19 cellular contexts compared by ENCODE assay signal in the genomic region with DNA sequence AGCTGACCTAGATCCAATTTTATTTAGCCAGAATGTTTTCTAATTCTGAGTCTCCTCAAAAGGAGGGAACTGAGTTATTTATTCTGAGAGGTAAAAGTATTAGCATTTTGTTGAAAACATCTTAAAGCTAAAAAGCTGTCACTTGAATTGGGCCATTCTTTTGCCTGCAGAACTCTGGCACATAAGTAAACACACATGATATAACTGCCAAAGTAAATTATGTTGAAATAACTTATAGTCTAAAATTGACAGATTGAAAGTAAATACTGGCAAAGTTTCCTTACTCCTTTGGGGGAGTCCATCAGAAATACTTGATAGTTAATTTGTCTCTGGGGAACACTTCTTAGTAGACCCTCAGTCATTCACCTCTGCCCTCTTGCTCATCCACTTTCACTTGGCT. TPM values are rescaled to one million over a fixed set of nuclear protein-coding genes. Genes with fewer than 3 reads are reported as not detected.
DNase-seq lines count a peak whose midpoint lies in the region; ATAC-seq, FAIRE-seq and TF ChIP-seq lines count a peak whose summit lies in the region.
"Had no signal": no experiment of that assay in that cellular context is flagged by ENCODE, and none has a peak within 500 bp of the region (broad histone marks: within the 10 kb centered on the region; RNA-seq: fewer than 3 reads in every experiment).

No MANE protein-coding gene starts in this region.

- no peak overlapping the region for H2BK120ac ChIP-seq in H1 (replicated peaks; ENCODE audit: low read depth, low read length)

- no peak for DNase-seq in HepG2 (ENCODE audit: low spot score)
- no peak for DNase-seq in H1 (ENCODE audit: low read depth in 1 of 2, low spot score in 2 of 2)
- peak; percentile 44 for DNase-seq in osteoblast (ENCODE audit: insufficient read length, low spot score, missing footprints)
- DNase-seq in posterior cingulate gyrus = no peak
- DNase-seq in stimulated activated CD4-positive, alpha-beta T cell treated with anti-CD3 and anti-CD28 coated beads, Interleukin-2, amount 100 ng/mL, for 24 hours = no peak
- DNase-seq: Caco-2; CD4-positive, CD25-positive, alpha-beta regulatory T cell; CD8-positive, alpha-beta T cell; DMS153; DND-41; GOT3; H7; HCEC 1CT had no signal

- H3K79me2 ChIP-seq in HepG2 (ENCODE audit: insufficient read depth, low read length) (no peaks in the 10 kb centered on the region), H1 (ENCODE audit: control insufficient read depth in 1 of 2, insufficient read depth in 2 of 2, low read length in 2 of 2) (no peaks in the 10 kb centered on the region), osteoblast (ENCODE audit: insufficient read depth, low read length) (no peaks in the 10 kb centered on the region)

- no peaks in the 10 kb centered on the region for H3K79me1 ChIP-seq in H1 (ENCODE audit: low read depth, low read length)

- H3K4me3 ChIP-seq in liver (ENCODE audit: low read depth in 1 of 3, low read length in 3 of 3) (peak overlapping the region in 1 of 3 donors; percentile 24), HepG2 (replicated peaks in 1 of 3; ENCODE audit: insufficient read depth in 1 of 3, low read depth in 2 of 3, low read length in 3 of 3) (no peak overlapping the region), H1 (ENCODE audit: extremely low read depth in 1 of 4, insufficient read depth in 2 of 4, low read depth in 3 of 4, low read length in 4 of 4) (no peak overlapping the region), osteoblast (ENCODE audit: insufficient read depth, low read length) (no peak overlapping the region)
- H3K4me3 ChIP-seq: BLaER1 had no signal

- peak overlapping the region; percentile 40 to 51 for H3K27ac ChIP-seq in liver (ENCODE audit: low read depth in 1 of 2, low read length in 2 of 2)
- no peak overlapping the region for H3K27ac ChIP-seq in HepG2 (ENCODE audit: extremely low read length, insufficient read depth, low read length)
- H3K27ac ChIP-seq in H1 (ENCODE audit: low read depth, low read length) = no peak overlapping the region
- H3K27ac ChIP-seq in osteoblast (ENCODE audit: low read depth, low read length) = no peak overlapping the region
- H3K27ac ChIP-seq: 22Rv1, BLaER1, C4-2B had no signal

- no peak overlapping the region for H4K91ac ChIP-seq in H1 (replicated peaks; ENCODE audit: insufficient read length, low read length)

- POLR2A ChIA-PET in HepG2 (lab: Yijun Ruan, JAX) (no interaction called here), H1 (lab: Charles Lee; ENCODE audit: partially characterized antibody) (no interaction called here)

- H2AFZ ChIP-seq in HepG2 (ENCODE audit: low read length) (no peak overlapping the region), H1 (ENCODE audit: low read length) (no peak overlapping the region), osteoblast (ENCODE audit: low read length) (no peak overlapping the region)

- H2BK15ac ChIP-seq in H1 (ENCODE audit: low read length) = no peak overlapping the region

- H4K20me1 ChIP-seq in HepG2 (ENCODE audit: insufficient read depth, low read length) = no peaks in the 10 kb centered on the region
- no peaks in the 10 kb centered on the region for H4K20me1 ChIP-seq in H1 (replicated peaks in 1 of 2; ENCODE audit: control insufficient read depth in 1 of 2, insufficient read depth in 2 of 2, low read length in 2 of 2)
- H4K20me1 ChIP-seq in osteoblast (ENCODE audit: insufficient read depth, low read length) = no peaks in the 10 kb centered on the region
- H4K20me1 ChIP-seq: BLaER1 had no signal

- no peak for ATAC-seq in HepG2
- ATAC-seq: CD8-positive, alpha-beta T cell had no signal

- H3K18ac ChIP-seq in H1 (ENCODE audit: extremely low read depth, low read length) = peak overlapping the region; percentile 75; the same call in 1 of the 2 replicates

- H4K5ac ChIP-seq in H1 (ENCODE audit: insufficient read length, low read depth, low read length) = no peak overlapping the region

- H3K23me2 ChIP-seq in H1 (ENCODE audit: low read depth, low read length) = no peaks in the 10 kb centered on the region

- intact Hi-C loops in HepG2 (cut with micrococcal nuclease; ENCODE audit: unreplicated experiment) = no loop called here
- intact Hi-C loops in posterior cingulate gyrus (cut with DNase I) = no loop called here

- no peak overlapping the region for H2BK5ac ChIP-seq in H1 (ENCODE audit: low read depth, low read length)

- H4K8ac ChIP-seq in H1 (ENCODE audit: extremely low read depth, insufficient read depth, low read length) = no peak overlapping the region

- H3K36me3 ChIP-seq in liver (ENCODE audit: control insufficient read depth in 4 of 4, insufficient read depth in 3 of 4, low read depth in 1 of 4, low read length in 3 of 4) = no peaks in the 10 kb centered on the region
- H3K36me3 ChIP-seq in HepG2 (replicated peaks in 1 of 2; ENCODE audit: control insufficient read depth in 1 of 2, insufficient read depth in 2 of 2, low read length in 2 of 2) = no peaks in the 10 kb centered on the region
- no peaks in the 10 kb centered on the region for H3K36me3 ChIP-seq in H1 (ENCODE audit: control insufficient read depth in 2 of 4, insufficient read depth in 4 of 4, low read length in 3 of 4)
- no peaks in the 10 kb centered on the region for H3K36me3 ChIP-seq in osteoblast (ENCODE audit: insufficient read depth, low read length)
- H3K36me3 ChIP-seq: BLaER1 had no signal

- no peak for TF ChIP-seq RAD21 in liver (IDR thresholded peaks at IDR 0.05)
- TF ChIP-seq RAD21 in HepG2 (CRISPR knock-in tag; IDR thresholded peaks at IDR 0.05) = no peak
- no peak for TF ChIP-seq RAD21 in H1 (IDR thresholded peaks at IDR 0.05 in 1 of 2, conservative IDR thresholded peaks at IDR 0.05 in 1 of 2; ENCODE audit: low read depth in 2 of 2, low read length in 2 of 2)

- CTCF ChIA-PET in HepG2 (lab: Yijun Ruan, JAX; ENCODE audit: low intra/inter-chr PET ratio, low total read pairs) (no interaction called here), H1 (lab: Charles Lee; ENCODE audit: partially characterized antibody) (interaction anchor here (1.0 to 1.5 kb wide), 3 partner anchors 9 to 65 kb away, joined by 3 to 4 read pairs (median 4); no protein-coding TSS in a partner anchor)

- H2BK12ac ChIP-seq in H1 (ENCODE audit: low read depth, low read length) = no peak overlapping the region

- no TSS peak for BruUV-seq in HepG2 (replicated peaks; lab: Mats Ljungman, UMichigan)

- H3K4ac ChIP-seq in H1 (replicated peaks; ENCODE audit: insufficient read length, low read depth, low read length) = no peak overlapping the region

- no peak overlapping the region for H3K56ac ChIP-seq in H1 (replicated peaks; ENCODE audit: insufficient read length, low read depth, low read length)

- H3K9me3 ChIP-seq in liver (ENCODE audit: control insufficient read depth in 4 of 4, low read length in 3 of 4) (no peaks in the 10 kb centered on the region), HepG2 (ENCODE audit: low read length) (no peaks in the 10 kb centered on the region), H1 (ENCODE audit: insufficient read depth in 2 of 2, low read depth in 1 of 2, low read length in 1 of 2) (no peaks in the 10 kb centered on the region), osteoblast (ENCODE audit: low read depth, low read length) (no peaks in the 10 kb centered on the region)
- H3K9me3 ChIP-seq: BLaER1, Caco-2 had no signal

- H3K9ac ChIP-seq in liver (ENCODE audit: low read depth in 1 of 2, low read length in 2 of 2) (no peak overlapping the region), HepG2 (ENCODE audit: insufficient read depth, low read depth, low read length) (no peak overlapping the region), H1 (replicated peaks in 1 of 4; ENCODE audit: extremely low read depth in 1 of 4, low read depth in 3 of 4, low read length in 3 of 4) (no peak overlapping the region)
- H3K9ac ChIP-seq: BLaER1 had no signal

- no peak overlapping the region for H2AK5ac ChIP-seq in H1 (ENCODE audit: low read depth, low read length)

- TF ChIP-seq POLR2A in HepG2 (IDR thresholded peaks at IDR 0.05; ENCODE audit: insufficient read depth in 1 of 2, low read depth in 2 of 2, low read length in 2 of 2) (no peak), H1 (IDR thresholded peaks at IDR 0.05; ENCODE audit: control extremely low read depth in 1 of 2, low read depth in 2 of 2, low read length in 2 of 2) (no peak)

- H3K23ac ChIP-seq in H1 (ENCODE audit: insufficient read length) = no peak overlapping the region

- no peak for FAIRE-seq in HepG2 (lab: Jason Lieb, UNC)
- no peak for FAIRE-seq in H1 (lab: Jason Lieb, UNC)
- FAIRE-seq: A204.1, G401.6 had no signal

- no peak overlapping the region for H3K14ac ChIP-seq in H1 (ENCODE audit: insufficient read length)

- H3K4me1 ChIP-seq in liver (ENCODE audit: control insufficient read depth in 4 of 4, insufficient read depth in 4 of 4, low read length in 3 of 4) (peaks cover 12 to 37% (median 27%) of the 10 kb centered on the region in 4 donors), HepG2 (ENCODE audit: insufficient read depth, low read length) (peaks cover 23% of the 10 kb centered on the region), H1 (replicated peaks in 1 of 4; ENCODE audit: control insufficient read depth in 3 of 4, insufficient read depth in 4 of 4, low read length in 3 of 4) (peaks cover 5 to 19% (median 10%) of the 10 kb centered on the region in 4 experiments), osteoblast (ENCODE audit: insufficient read depth, low read length) (no peaks in the 10 kb centered on the region)
- H3K4me1 ChIP-seq: BLaER1, Caco-2 had no signal

- in situ Hi-C loops in HepG2 (cut with HindIII; ENCODE audit: extremely low pct_ligation_motif_present, low pct_unique_long_range_greater_than_20kb) = no loop called here

- H2BK20ac ChIP-seq in H1 (ENCODE audit: low read length) = no peak overlapping the region; the same call in 1 of the 2 replicates

- no peak for TF ChIP-seq CTCF in liver (IDR thresholded peaks at IDR 0.05; ENCODE audit: low read depth, low read length, missing input control)
- no peak for TF ChIP-seq CTCF in HepG2 (CRISPR knock-in tag; IDR thresholded peaks at IDR 0.05)
- TF ChIP-seq CTCF in H1 (IDR thresholded peaks at IDR 0.05; ENCODE audit: control extremely low read depth in 1 of 3, insufficient read depth in 1 of 3, low read depth in 1 of 3, low read length in 3 of 3) = no peak
- TF ChIP-seq CTCF in osteoblast (IDR thresholded peaks at IDR 0.05; ENCODE audit: extremely low read depth, low read depth, low read length) = no peak

- TF ChIP-seq EP300 in HepG2 (IDR thresholded peaks at IDR 0.05; ENCODE audit: low read depth in 2 of 2, low read length in 2 of 2) = no peak
- no peak for TF ChIP-seq EP300 in HepG2 (CRISPR knock-in tag; IDR thresholded peaks at IDR 0.05; ENCODE audit: borderline replicate concordance)
- no peak for TF ChIP-seq EP300 in H1 (IDR thresholded peaks at IDR 0.05; ENCODE audit: borderline replicate concordance in 1 of 2, low read depth in 2 of 2, low read length in 2 of 2)

- H3K4me2 ChIP-seq in HepG2 (ENCODE audit: low read depth, low read length) = no peak overlapping the region
- H3K4me2 ChIP-seq in H1 (ENCODE audit: insufficient read depth in 1 of 2, low read depth in 2 of 2, low read length in 2 of 2) = no peak overlapping the region
- H3K4me2 ChIP-seq in osteoblast (ENCODE audit: insufficient read depth, low read length) = no peak overlapping the region
- H3K4me2 ChIP-seq: BLaER1 had no signal

- H3K27me3 ChIP-seq in liver (ENCODE audit: control insufficient read depth in 4 of 4, insufficient read depth in 4 of 4, low read length in 3 of 4) (no peaks in the 10 kb centered on the region), HepG2 (ENCODE audit: control insufficient read depth in 1 of 2, insufficient read depth in 2 of 2, low read length in 2 of 2) (peaks cover 0 to 3% of the 10 kb centered on the region in 2 experiments; a peak in 2 of 5 replicates), H1 (replicated peaks in 1 of 4; ENCODE audit: control insufficient read depth in 3 of 4, extremely low read depth in 1 of 4, insufficient read depth in 3 of 4, low read length in 3 of 4) (no peaks in the 10 kb centered on the region), osteoblast (ENCODE audit: insufficient read depth, low read length) (peaks cover 3% of the 10 kb centered on the region)
- H3K27me3 ChIP-seq: BLaER1 had no signal

RNA-seq across cellular contexts. Expression of gene SLC25A4, which starts 38.3 kb away (rescaled TPM):
- total RNA-seq in liver (10 to 100 TPM in 1 of 2 donors, 1 to 10 TPM in 1; 4.4 to 30.0 TPM), HepG2 (2016; rRNA removed; fragmentation: Illumina TruSeq; extraction: Trizol) (42.1 and 48.7 TPM in 2 replicates), osteoblast (8.3 and 14.1 TPM in 2 replicates)
- polyA plus RNA-seq in liver (10 to 100 TPM; 23.6 to 64.2 TPM), HepG2 (2011; rRNA removed) (28.7 and 30.3 TPM in 2 replicates), H1 (2011; rRNA removed) (41.3 and 47.5 TPM in 2 replicates)
- 8.2 and 8.9 TPM in 2 replicates for total RNA-seq in HepG2 (2016; cell fraction: cytosol; rRNA removed; fragmentation: Illumina TruSeq; extraction: Trizol; ENCODE audit: low read depth)
- total RNA-seq in HepG2 (2016; cell fraction: insoluble cytoplasmic fraction; rRNA removed; fragmentation: Illumina TruSeq; extraction: Trizol) = 40.6 and 49.4 TPM in 2 replicates
- total RNA-seq in HepG2 (2016; cell fraction: membrane; rRNA removed; fragmentation: Illumina TruSeq; extraction: Trizol) = 18.7 and 22.7 TPM in 2 replicates
- total RNA-seq in HepG2 (2016; cell fraction: nucleus; rRNA removed; fragmentation: Illumina TruSeq; extraction: Trizol) = 17.1 TPM in 2 replicates
- polyA plus RNA-seq in HepG2 (2011; cell fraction: cytosol; rRNA removed) = 22.8 and 25.8 TPM in 2 replicates
- 45.0 and 49.3 TPM in 2 replicates for polyA plus RNA-seq in HepG2 (2011; cell fraction: nucleus; rRNA removed)
- 19.3 and 20.6 TPM in 2 replicates for polyA plus RNA-seq in HepG2 (2012)
- polyA plus RNA-seq in HepG2 (2016; cell fraction: cytosol; fragmentation: Illumina TruSeq; extraction: Trizol; ENCODE audit: low read depth) = 8.9 and 13.1 TPM in 2 replicates
- polyA plus RNA-seq in HepG2 (2016; cell fraction: insoluble cytoplasmic fraction; fragmentation: Illumina TruSeq; extraction: Trizol; ENCODE audit: low read depth) = 53.7 and 53.8 TPM in 2 replicates
- 13.8 and 19.5 TPM in 2 replicates for polyA plus RNA-seq in HepG2 (2016; cell fraction: membrane; fragmentation: Illumina TruSeq; extraction: Trizol; ENCODE audit: low read depth)
- polyA plus RNA-seq in HepG2 (2016; cell fraction: nucleus; fragmentation: Illumina TruSeq; extraction: Trizol; ENCODE audit: insufficient read depth, low read depth) = 31.2 and 32.5 TPM in 2 replicates
- 19.1 and 23.5 TPM in 2 replicates for polyA minus RNA-seq in HepG2 (2011; rRNA and poly(A)+ RNA removed; ENCODE audit: low replicate concordance)
- 8.8 and 12.7 TPM in 2 replicates for polyA minus RNA-seq in HepG2 (2011; cell fraction: cytosol; rRNA and poly(A)+ RNA removed)
- polyA minus RNA-seq in HepG2 (2011; cell fraction: nucleus; rRNA and poly(A)+ RNA removed) = 12.7 and 16.2 TPM in 2 replicates
- 42.0 TPM in 2 replicates for total RNA-seq in H1 (2021; fragmentation: NEBNext Ultra II Directional; extraction: Animal tissue kit (Norgen Biotek cat#: 25700))
- 50.1 TPM for polyA plus RNA-seq in H1 (2011; cell fraction: cytosol; rRNA removed)
- polyA plus RNA-seq in H1 (2011; cell fraction: nucleus; rRNA removed) = 59.7 TPM
- 49.1 to 53.2 TPM (median 52.4 TPM) in 4 replicates for polyA plus RNA-seq in H1 (2012, experiment 1 of 2)
- 15.0 TPM for polyA plus RNA-seq in H1 (2012, experiment 2 of 2)
- polyA plus RNA-seq in H1 (2013, experiment 1 of 2) = 14.5 TPM
- polyA plus RNA-seq in H1 (2013, experiment 2 of 2) = 14.1 TPM
- polyA minus RNA-seq in H1 (2011; rRNA and poly(A)+ RNA removed) = 25.4 and 26.3 TPM in 2 replicates
- 19.2 TPM for polyA minus RNA-seq in H1 (2011; cell fraction: cytosol; rRNA and poly(A)+ RNA removed)
- polyA minus RNA-seq in H1 (2011; cell fraction: nucleus; rRNA and poly(A)+ RNA removed) = 21.9 TPM

Comparison
In these comparisons a context has a peak if more than half of its experiments do, and no peak if none do; other contexts are left out.
1. H3K27ac ChIP-seq: peak in liver (2 of 2); none in HepG2 (single experiment), H1 (single experiment) and osteoblast (single experiment).